20 cellular contexts compared by ENCODE assay signal in genomic region chr16:70556063-70556462, GRCh38. TPM values are rescaled to one million over a fixed set of nuclear protein-coding genes. Genes with fewer than 3 reads are reported as not detected.
A peak's percentile ranks its signal among the peaks of the same experiment; 100 is the strongest.
DNase-seq lines count a peak whose midpoint lies in the region; ATAC-seq, FAIRE-seq and TF ChIP-seq lines count a peak whose summit lies in the region.
"Had no signal": no experiment of that assay in that cellular context is flagged by ENCODE, and none has a peak within 500 bp of the region (broad histone marks: within the 10 kb centered on the region; RNA-seq: fewer than 3 reads in every experiment).

No MANE protein-coding gene starts in this region.

- H3K4me1 Mint-ChIP-seq in stimulated activated effector memory CD8-positive, alpha-beta T cell treated with anti-CD3 and anti-CD28 coated beads, Interleukin-12 subunit alpha, Interleukin-12 subunit beta, amount 100 ng/mL, for 72 hours, result no peaks in the 10 kb centered on the region

- H3K4me2 ChIP-seq in HepG2 (ENCODE audit: low read depth, low read length), result no peak overlapping the region
- no peak overlapping the region for H3K4me2 ChIP-seq in IMR-90 (ENCODE audit: low read depth, low read length)

- no peak overlapping the region for H3K4me3 Mint-ChIP-seq in stimulated activated effector memory CD8-positive, alpha-beta T cell treated with anti-CD3 and anti-CD28 coated beads, Interleukin-12 subunit alpha, Interleukin-12 subunit beta, amount 100 ng/mL, for 72 hours

- H2AK5ac ChIP-seq in IMR-90 (ENCODE audit: low read depth, low read length), result peak overlapping the region; percentile 45; the same call in 1 of the 2 replicates

- H3K36me3 ChIP-seq in HepG2 (replicated peaks in 1 of 2; ENCODE audit: control insufficient read depth in 1 of 2, insufficient read depth in 2 of 2, low read length in 2 of 2) (peaks cover 58 to 94% of the 10 kb centered on the region in 2 experiments), right lobe of liver (peaks cover 2 to 96% (median 50%) of the 10 kb centered on the region in 4 donors), IMR-90 (ENCODE audit: control insufficient read depth, insufficient read depth, low read length) (peaks cover 61% of the 10 kb centered on the region)

- H3K56ac ChIP-seq in IMR-90 (ENCODE audit: extremely low read depth, insufficient read depth, low read length), result no peak overlapping the region

- H3K4ac ChIP-seq in IMR-90 (ENCODE audit: low read depth, low read length), result 0 out of 2 replicates have a peak overlapping the region, but pooled peaks have one; percentile 16

- intact Hi-C loops in HepG2 (cut with micrococcal nuclease; ENCODE audit: unreplicated experiment), result no loop called here
- intact Hi-C loops in right lobe of liver (cut with DNase I), result no loop called here
- intact Hi-C loops in IMR-90 (cut with micrococcal nuclease), result loop anchor here (10.0 kb wide), 1 partner anchor 219 kb away; no protein-coding TSS in a partner anchor

- DNase-seq in HepG2 (ENCODE audit: low spot score) (no peak), right lobe of liver (no peak), IMR-90 (no peak), choroid plexus epithelial cell (ENCODE audit: low read depth) (peak; percentile 86), NCI-H510A treated with DMSO at 0.1 percent for 48 hours (lab: John Stamatoyannopoulos, UW) (no peak)
- DNase-seq in stimulated activated effector memory CD8-positive, alpha-beta T cell treated with anti-CD3 and anti-CD28 coated beads, Interleukin-12 subunit alpha, Interleukin-12 subunit beta, amount 100 ng/mL, for 72 hours (ENCODE audit: low spot score in 2 of 2), result no peak
- DNase-seq: ACHN; C1 segment of cervical spinal cord; DMS79 treated with DMSO at 0.1 percent for 48 hours; GM23248; NCI-H1092 treated with DMSO at 0.1 percent for 48 hours; NCI-H146; NCI-H2029 treated with DMSO at 0.1 percent for 48 hours; NCI-H2171 treated with DMSO at 0.1 percent for 48 hours; NCI-H446 treated with DMSO at 0.1 percent for 48 hours; NK-92 treated with Interleukin-12 subunit alpha and Interleukin-12 subunit beta, amount 100 ng/mL, for 24 hours; SHP77 had no signal

- H2BK5ac ChIP-seq in IMR-90 (ENCODE audit: low read depth, low read length, poor library complexity, severe bottlenecking), result no peak overlapping the region

- no peak overlapping the region for H3K9ac ChIP-seq in HepG2 (ENCODE audit: insufficient read depth, low read depth, low read length)
- no peak overlapping the region for H3K9ac ChIP-seq in IMR-90 (ENCODE audit: low read depth, low read length)
- H3K9ac ChIP-seq: GM23248 had no signal

- H3K9me3 ChIP-seq in HepG2 (ENCODE audit: low read length) (no peaks in the 10 kb centered on the region), right lobe of liver (no peaks in the 10 kb centered on the region), IMR-90 (ENCODE audit: control insufficient read depth, insufficient read depth, low read length) (no peaks in the 10 kb centered on the region)

- no peak overlapping the region for H2AK9ac ChIP-seq in IMR-90 (replicated peaks; ENCODE audit: low read depth, low read length, poor library complexity)

- no peak for FAIRE-seq in HepG2 (lab: Jason Lieb, UNC)

- no peak overlapping the region for H2AFZ ChIP-seq in HepG2 (ENCODE audit: low read length)
- H2AFZ ChIP-seq in IMR-90 (replicated peaks; ENCODE audit: low read length, poor library complexity), result no peak overlapping the region
- H2AFZ ChIP-seq: GM23248 had no signal

- in situ Hi-C loops in HepG2 (cut with HindIII; ENCODE audit: extremely low pct_ligation_motif_present, low pct_unique_long_range_greater_than_20kb) (no loop called here), IMR-90 (cut with MboI; ENCODE audit: low sequenced_read_pairs) (no loop called here)

- dilution Hi-C loops in IMR-90 (cut with HindIII; ENCODE audit: low sequenced_read_pairs, unreplicated experiment), result no loop called here

- TF ChIP-seq CTCF in HepG2 (CRISPR knock-in tag; IDR thresholded peaks at IDR 0.05) (no peak), right lobe of liver (IDR thresholded peaks at IDR 0.05) (no peak), IMR-90 (conservative IDR thresholded peaks at IDR 0.05; ENCODE audit: low read depth, low read length) (no peak), choroid plexus epithelial cell (conservative IDR thresholded peaks at IDR 0.05; ENCODE audit: low read depth, low read length) (no peak)

- peak overlapping the region in 1 of 2 experiments; percentile 0; a peak in 1 of 4 replicates for H4K8ac ChIP-seq in IMR-90 (ENCODE audit: low read depth in 2 of 2, low read length in 2 of 2)

- H3K36me3 Mint-ChIP-seq in stimulated activated effector memory CD8-positive, alpha-beta T cell treated with anti-CD3 and anti-CD28 coated beads, Interleukin-12 subunit alpha, Interleukin-12 subunit beta, amount 100 ng/mL, for 72 hours, result peaks cover 100% of the 10 kb centered on the region

- no peak overlapping the region for H2BK20ac ChIP-seq in IMR-90 (ENCODE audit: low read depth, low read length)

- TF ChIP-seq POLR2A in HepG2 (IDR thresholded peaks at IDR 0.05; ENCODE audit: insufficient read depth in 1 of 2, low read depth in 2 of 2, low read length in 2 of 2) (0 out of 4 replicates have a peak, but pooled peaks of 1 of the 2 experiments have one; percentile 28), right lobe of liver (IDR thresholded peaks at IDR 0.05) (no peak), IMR-90 (IDR thresholded peaks at IDR 0.05; ENCODE audit: low read depth, low read length) (no peak)

- no peak overlapping the region for H2BK15ac ChIP-seq in IMR-90 (ENCODE audit: low read depth, low read length)

- H4K91ac ChIP-seq in IMR-90 (ENCODE audit: insufficient read depth, low read depth, low read length), result no peak overlapping the region

- 0 out of 3 replicates have a peak, but pooled peaks have one; percentile 15 for ATAC-seq in HepG2
- ATAC-seq in right lobe of liver, result no peak
- no peak for ATAC-seq in IMR-90 (ENCODE audit: low read depth)
- no peak for ATAC-seq in stimulated activated effector memory CD8-positive, alpha-beta T cell treated with anti-CD3 and anti-CD28 coated beads, Interleukin-12 subunit alpha, Interleukin-12 subunit beta, amount 100 ng/mL, for 72 hours
- no peak for ATAC-seq in GM19452 (IDR thresholded peaks at IDR 0.05; ENCODE audit: unreplicated experiment)
- ATAC-seq: HCT116 had no signal

- no peak overlapping the region for H3K27ac ChIP-seq in HepG2 (ENCODE audit: extremely low read length, insufficient read depth, low read length)
- H3K27ac ChIP-seq in right lobe of liver, result no peak overlapping the region
- peak overlapping the region; percentile 50; the same call in 1 of the 2 replicates for H3K27ac ChIP-seq in IMR-90 (ENCODE audit: insufficient read depth, low read length)
- H3K27ac ChIP-seq: GM23248, SK-N-MC had no signal

- H3K9me1 ChIP-seq in IMR-90 (ENCODE audit: insufficient read depth, low read length), result peaks cover 35% of the 10 kb centered on the region

- H2BK120ac ChIP-seq in IMR-90 (ENCODE audit: low read depth, low read length), result 0 out of 2 replicates have a peak overlapping the region, but pooled peaks have one; percentile 4

- H3K18ac ChIP-seq in IMR-90 (ENCODE audit: low read depth, low read length), result no peak overlapping the region

- CTCF ChIA-PET in HepG2 (lab: Yijun Ruan, JAX; ENCODE audit: low intra/inter-chr PET ratio, low total read pairs), result no interaction called here
- CTCF ChIA-PET in IMR-90 (lab: Yijun Ruan, JAX), result interaction anchor here (0.6 kb wide), 1 partner anchor 51 kb away, joined by 5 read pairs; no protein-coding TSS in a partner anchor

- H3K4me1 ChIP-seq in HepG2 (ENCODE audit: insufficient read depth, low read length), result no peaks in the 10 kb centered on the region
- H3K4me1 ChIP-seq in right lobe of liver, result peaks cover 0 to under 1% (median 0%) of the 10 kb centered on the region in 4 donors
- peaks cover 21% of the 10 kb centered on the region for H3K4me1 ChIP-seq in IMR-90 (ENCODE audit: control insufficient read depth, insufficient read depth, low read length)

- H3K23ac ChIP-seq in IMR-90 (ENCODE audit: low read depth, low read length), result no peak overlapping the region

- no peak overlapping the region for H4K5ac ChIP-seq in IMR-90 (ENCODE audit: low read depth, low read length)

- POLR2A ChIA-PET in HepG2 (lab: Yijun Ruan, JAX) (no interaction called here), IMR-90 (lab: Charles Lee; ENCODE audit: unreplicated experiment) (no interaction called here)

- BruUV-seq in HepG2 (replicated peaks; lab: Mats Ljungman, UMichigan), result no TSS peak
- BruUV-seq in IMR-90 (replicated peaks; lab: Mats Ljungman, UMichigan), result no TSS peak

- TF ChIP-seq EP300 in HepG2 (IDR thresholded peaks at IDR 0.05; ENCODE audit: low read depth in 2 of 2, low read length in 2 of 2), result no peak
- no peak for TF ChIP-seq EP300 in HepG2 (CRISPR knock-in tag; IDR thresholded peaks at IDR 0.05; ENCODE audit: borderline replicate concordance)

- H3K9me3 Mint-ChIP-seq in stimulated activated effector memory CD8-positive, alpha-beta T cell treated with anti-CD3 and anti-CD28 coated beads, Interleukin-12 subunit alpha, Interleukin-12 subunit beta, amount 100 ng/mL, for 72 hours, result no peaks in the 10 kb centered on the region

- 98% methylated on average over 3 of the region's 3 CpGs for WGBS in HepG2 (ENCODE audit: low lambda C conversion rate)
- 77% methylated on average over 3 of the region's 3 CpGs for WGBS in right lobe of liver (ENCODE audit: insufficient coverage, low coverage, low lambda C conversion rate, missing lambda C conversion rate)
- WGBS in IMR-90 (ENCODE audit: extremely low coverage in 2 of 2, insufficient read length in 1 of 2), 2 experiments, result no CpG with 5 or more reads among the region's 3 CpGs

- peaks cover 26% of the 10 kb centered on the region for H4K20me1 ChIP-seq in HepG2 (ENCODE audit: insufficient read depth, low read length)
- peaks cover 49% of the 10 kb centered on the region for H4K20me1 ChIP-seq in IMR-90 (ENCODE audit: insufficient read depth, low read length)

- no peak overlapping the region for H3K14ac ChIP-seq in IMR-90 (replicated peaks; ENCODE audit: low read depth, low read length)

- H3K4me3 ChIP-seq in HepG2 (replicated peaks in 1 of 3; ENCODE audit: insufficient read depth in 1 of 3, low read depth in 2 of 3, low read length in 3 of 3) (no peak overlapping the region), right lobe of liver (no peak overlapping the region), IMR-90 (ENCODE audit: insufficient read depth, low read depth, low read length) (no peak overlapping the region), choroid plexus epithelial cell (ENCODE audit: low read depth, low read length) (no peak overlapping the region)
- H3K4me3 ChIP-seq: GM23248, SK-N-MC had no signal

- H3K79me1 ChIP-seq in IMR-90 (ENCODE audit: low read depth in 1 of 2, low read length in 2 of 2), result peaks cover 44 to 76% of the 10 kb centered on the region in 2 experiments

- peaks cover 8% of the 10 kb centered on the region for H3K79me2 ChIP-seq in HepG2 (ENCODE audit: insufficient read depth, low read length)

- no peaks in the 10 kb centered on the region for H3K27me3 ChIP-seq in HepG2 (ENCODE audit: control insufficient read depth in 1 of 2, insufficient read depth in 2 of 2, low read length in 2 of 2)
- no peaks in the 10 kb centered on the region for H3K27me3 ChIP-seq in right lobe of liver
- H3K27me3 ChIP-seq in IMR-90 (ENCODE audit: control insufficient read depth, insufficient read depth, low read length), result no peaks in the 10 kb centered on the region

- H3K27ac Mint-ChIP-seq in stimulated activated effector memory CD8-positive, alpha-beta T cell treated with anti-CD3 and anti-CD28 coated beads, Interleukin-12 subunit alpha, Interleukin-12 subunit beta, amount 100 ng/mL, for 72 hours, result peak overlapping the region; percentile 56

- TF ChIP-seq RAD21 in HepG2 (CRISPR knock-in tag; IDR thresholded peaks at IDR 0.05) (no peak), IMR-90 (IDR thresholded peaks at IDR 0.05; ENCODE audit: low read length) (no peak)

RNA-seq across cellular contexts. Expression of gene SF3B3, which starts 32.4 kb away (rescaled TPM):
- total RNA-seq in HepG2 (2016; rRNA removed; fragmentation: Illumina TruSeq; extraction: Trizol) (500 and 817 TPM in 2 replicates), right lobe of liver (100 to 1,000 TPM in 1 of 6 experiments, 10 to 100 TPM in 5; 51.4 to 110 (median 90.7) TPM), IMR-90 (2012; rRNA removed) (97.9 and 112 TPM in 2 replicates)
- total RNA-seq in HepG2 (2016; cell fraction: cytosol; rRNA removed; fragmentation: Illumina TruSeq; extraction: Trizol; ENCODE audit: low read depth), result 52.3 and 54.5 TPM in 2 replicates
- 484 and 682 TPM in 2 replicates for total RNA-seq in HepG2 (2016; cell fraction: insoluble cytoplasmic fraction; rRNA removed; fragmentation: Illumina TruSeq; extraction: Trizol)
- total RNA-seq in HepG2 (2016; cell fraction: membrane; rRNA removed; fragmentation: Illumina TruSeq; extraction: Trizol), result 138 and 170 TPM in 2 replicates
- total RNA-seq in HepG2 (2016; cell fraction: nucleus; rRNA removed; fragmentation: Illumina TruSeq; extraction: Trizol), result 336 and 347 TPM in 2 replicates
- polyA plus RNA-seq in HepG2 (2011; rRNA removed) (140 and 157 TPM in 2 replicates), IMR-90 (2012; rRNA removed) (123 and 134 TPM in 2 replicates)
- 134 and 147 TPM in 2 replicates for polyA plus RNA-seq in HepG2 (2011; cell fraction: cytosol; rRNA removed)
- 150 and 189 TPM in 2 replicates for polyA plus RNA-seq in HepG2 (2011; cell fraction: nucleus; rRNA removed)
- 211 and 269 TPM in 2 replicates for polyA plus RNA-seq in HepG2 (2012)
- 31.7 and 36.7 TPM in 2 replicates for polyA plus RNA-seq in HepG2 (2016; cell fraction: cytosol; fragmentation: Illumina TruSeq; extraction: Trizol; ENCODE audit: low read depth)
- polyA plus RNA-seq in HepG2 (2016; cell fraction: insoluble cytoplasmic fraction; fragmentation: Illumina TruSeq; extraction: Trizol; ENCODE audit: low read depth), result 551 and 651 TPM in 2 replicates
- polyA plus RNA-seq in HepG2 (2016; cell fraction: membrane; fragmentation: Illumina TruSeq; extraction: Trizol; ENCODE audit: low read depth), result 103 and 131 TPM in 2 replicates
- polyA plus RNA-seq in HepG2 (2016; cell fraction: nucleus; fragmentation: Illumina TruSeq; extraction: Trizol; ENCODE audit: insufficient read depth, low read depth), result 452 and 475 TPM in 2 replicates
- 774 and 825 TPM in 2 replicates for polyA minus RNA-seq in HepG2 (2011; rRNA and poly(A)+ RNA removed; ENCODE audit: low replicate concordance)
- 152 and 162 TPM in 2 replicates for polyA minus RNA-seq in HepG2 (2011; cell fraction: cytosol; rRNA and poly(A)+ RNA removed)
- polyA minus RNA-seq in HepG2 (2011; cell fraction: nucleus; rRNA and poly(A)+ RNA removed), result 238 and 284 TPM in 2 replicates
- 57.4 and 93.9 TPM in 2 replicates for polyA plus RNA-seq in IMR-90 (2012; cell fraction: cytosol; rRNA removed)
- 86.5 and 136 TPM in 2 replicates for polyA plus RNA-seq in IMR-90 (2012; cell fraction: nucleus; rRNA removed; ENCODE audit: low replicate concordance)

RNA-seq across cellular contexts. Expression of gene COG4, which starts 32.7 kb away (rescaled TPM):
- 73.8 and 85.7 TPM in 2 replicates for total RNA-seq in HepG2 (2016; rRNA removed; fragmentation: Illumina TruSeq; extraction: Trizol)
- 9.8 and 10.8 TPM in 2 replicates for total RNA-seq in HepG2 (2016; cell fraction: cytosol; rRNA removed; fragmentation: Illumina TruSeq; extraction: Trizol; ENCODE audit: low read depth)
- 73.6 and 85.8 TPM in 2 replicates for total RNA-seq in HepG2 (2016; cell fraction: insoluble cytoplasmic fraction; rRNA removed; fragmentation: Illumina TruSeq; extraction: Trizol)
- total RNA-seq in HepG2 (2016; cell fraction: membrane; rRNA removed; fragmentation: Illumina TruSeq; extraction: Trizol), result 16.2 and 17.5 TPM in 2 replicates
- 47.2 and 51.5 TPM in 2 replicates for total RNA-seq in HepG2 (2016; cell fraction: nucleus; rRNA removed; fragmentation: Illumina TruSeq; extraction: Trizol)
- polyA plus RNA-seq in HepG2 (2011; rRNA removed), result 51.1 and 52.7 TPM in 2 replicates
- polyA plus RNA-seq in HepG2 (2011; cell fraction: cytosol; rRNA removed), result 40.4 and 61.2 TPM in 2 replicates
- 138 and 141 TPM in 2 replicates for polyA plus RNA-seq in HepG2 (2011; cell fraction: nucleus; rRNA removed)
- polyA plus RNA-seq in HepG2 (2012), result 38.9 and 41.3 TPM in 2 replicates
- polyA plus RNA-seq in HepG2 (2016; cell fraction: cytosol; fragmentation: Illumina TruSeq; extraction: Trizol; ENCODE audit: low read depth), result 4.5 and 4.8 TPM in 2 replicates
- 53.2 and 57.0 TPM in 2 replicates for polyA plus RNA-seq in HepG2 (2016; cell fraction: insoluble cytoplasmic fraction; fragmentation: Illumina TruSeq; extraction: Trizol; ENCODE audit: low read depth)
- polyA plus RNA-seq in HepG2 (2016; cell fraction: membrane; fragmentation: Illumina TruSeq; extraction: Trizol; ENCODE audit: low read depth), result 5.8 and 7.8 TPM in 2 replicates
- polyA plus RNA-seq in HepG2 (2016; cell fraction: nucleus; fragmentation: Illumina TruSeq; extraction: Trizol; ENCODE audit: insufficient read depth, low read depth), result 75.3 and 76.0 TPM in 2 replicates
- 62.6 and 88.2 TPM in 2 replicates for polyA minus RNA-seq in HepG2 (2011; rRNA and poly(A)+ RNA removed; ENCODE audit: low replicate concordance)
- polyA minus RNA-seq in HepG2 (2011; cell fraction: cytosol; rRNA and poly(A)+ RNA removed), result 21.7 and 23.0 TPM in 2 replicates
- polyA minus RNA-seq in HepG2 (2011; cell fraction: nucleus; rRNA and poly(A)+ RNA removed), result 43.4 and 56.8 TPM in 2 replicates
- total RNA-seq in right lobe of liver, result 10 to 100 TPM; 24.5 to 32.9 (median 30.7) TPM
- total RNA-seq in IMR-90 (2012; rRNA removed), result 85.0 and 96.1 TPM in 2 replicates
- 47.5 and 49.7 TPM in 2 replicates for polyA plus RNA-seq in IMR-90 (2012; rRNA removed)
- 71.3 and 112 TPM in 2 replicates for polyA plus RNA-seq in IMR-90 (2012; cell fraction: cytosol; rRNA removed)
- polyA plus RNA-seq in IMR-90 (2012; cell fraction: nucleus; rRNA removed; ENCODE audit: low replicate concordance), result 77.5 and 117 TPM in 2 replicates
